ENCODE assay signal across 22 cellular contexts in genomic region chr2:232493701-232494426, GRCh38. TPM values are rescaled to one million over a fixed set of nuclear protein-coding genes. Genes with fewer than 3 reads are reported as not detected.
A peak's percentile ranks its signal among the peaks of the same experiment; 100 is the strongest.
DNase-seq lines count a peak whose midpoint lies in the region; ATAC-seq and TF ChIP-seq lines count a peak whose summit lies in the region.
"Had no signal": no experiment of that assay in that cellular context is flagged by ENCODE, and none has a peak within 500 bp of the region (broad histone marks: within the 10 kb centered on the region; RNA-seq: fewer than 3 reads in every experiment).

No MANE protein-coding gene starts in this region.

- ATAC-seq in Right ventricle myocardium superior (ENCODE audit: poor library complexity), result no peak
- no peak for ATAC-seq in activated naive CD8-positive, alpha-beta T cell treated with anti-CD3 and anti-CD28 coated beads, Interleukin-2, amount 50 U/mL, for 24 hours
- ATAC-seq: CD8-positive, alpha-beta T cell had no signal

- no peak overlapping the region for H3K27ac ChIP-seq in neural progenitor cell
- H3K27ac ChIP-seq: SK-N-MC had no signal

- intact Hi-C loops in Right ventricle myocardium superior (cut with DNase I) (no loop called here), cardiac septum (cut with DNase I) (loop anchor here (5.0 kb wide), 1 partner anchor 982 kb away; no protein-coding TSS in a partner anchor)

- H3K4me1 Mint-ChIP-seq in brain (peaks cover 73% of the 10 kb centered on the region), neural progenitor cell (peaks cover 14% of the 10 kb centered on the region)
- no peaks in the 10 kb centered on the region for H3K4me1 Mint-ChIP-seq in activated naive CD8-positive, alpha-beta T cell treated with anti-CD3 and anti-CD28 coated beads, Interleukin-2, amount 50 U/mL, for 24 hours

- peak; percentile 26 for DNase-seq in Right ventricle myocardium superior
- DNase-seq in cardiac septum (ENCODE audit: low spot score), result no peak
- DNase-seq in neural progenitor cell (ENCODE audit: low spot score), result no peak
- DNase-seq in GM13976 (ENCODE audit: low spot score), result no peak
- no peak for DNase-seq in activated naive CD8-positive, alpha-beta T cell treated with anti-CD3 and anti-CD28 coated beads, Interleukin-2, amount 50 U/mL, for 24 hours
- DNase-seq in KG1 (lab: John Stamatoyannopoulos, UW), result no peak
- DNase-seq: 8988T; C1 segment of cervical spinal cord; CD8-positive, alpha-beta T cell; DND-41; HFFc6; MG63; NCI-H1417; NCI-H1694 treated with DMSO at 0.1 percent for 48 hours; NCI-H2081 treated with DMSO at 0.1 percent for 48 hours; NCI-H2171 treated with DMSO at 0.1 percent for 48 hours; NCI-H524 treated with DMSO at 0.1 percent for 48 hours; SHP77 treated with DMSO at 0.1 percent for 48 hours had no signal

- no peaks in the 10 kb centered on the region for H3K79me2 ChIP-seq in neural progenitor cell (ENCODE audit: low read depth)

- H3K9me3 Mint-ChIP-seq in brain (peaks cover 0 to 4% (median 0%) of the 10 kb centered on the region in 5 experiments), neural progenitor cell (peaks cover 3% of the 10 kb centered on the region)
- H3K9me3 Mint-ChIP-seq in activated naive CD8-positive, alpha-beta T cell treated with anti-CD3 and anti-CD28 coated beads, Interleukin-2, amount 50 U/mL, for 24 hours, result no peaks in the 10 kb centered on the region
- H3K9me3 Mint-ChIP-seq: CD8-positive, alpha-beta T cell; HFFc6 had no signal

- H3K27me3 ChIP-seq in neural progenitor cell, result peaks cover 17% of the 10 kb centered on the region
- H3K27me3 ChIP-seq: MG63 had no signal

- H3K4me2 ChIP-seq in neural progenitor cell, result peak overlapping the region; percentile 16

- H3F3A ChIP-seq in neural progenitor cell (ENCODE audit: low read depth), result peaks cover 3% of the 10 kb centered on the region

- H3K4me1 ChIP-seq in neural progenitor cell, result peaks cover 30% of the 10 kb centered on the region

- H3K36me3 Mint-ChIP-seq in brain (no peaks in the 10 kb centered on the region), neural progenitor cell (no peaks in the 10 kb centered on the region)
- no peaks in the 10 kb centered on the region for H3K36me3 Mint-ChIP-seq in activated naive CD8-positive, alpha-beta T cell treated with anti-CD3 and anti-CD28 coated beads, Interleukin-2, amount 50 U/mL, for 24 hours (ENCODE audit: low read depth)
- H3K36me3 Mint-ChIP-seq: CD8-positive, alpha-beta T cell had no signal

- peak overlapping the region in 3 of 5 experiments; percentile 10 to 86 (median 70) for H3K27ac Mint-ChIP-seq in brain
- H3K27ac Mint-ChIP-seq in neural progenitor cell, result no peak overlapping the region
- H3K27ac Mint-ChIP-seq in activated naive CD8-positive, alpha-beta T cell treated with anti-CD3 and anti-CD28 coated beads, Interleukin-2, amount 50 U/mL, for 24 hours, result no peak overlapping the region
- H3K27ac Mint-ChIP-seq: CD8-positive, alpha-beta T cell; HFFc6 had no signal

- H3K27me3 Mint-ChIP-seq in brain (peaks cover 10% of the 10 kb centered on the region), neural progenitor cell (ENCODE audit: insufficient read depth, low read depth) (peaks cover 33% of the 10 kb centered on the region)
- H3K27me3 Mint-ChIP-seq in activated naive CD8-positive, alpha-beta T cell treated with anti-CD3 and anti-CD28 coated beads, Interleukin-2, amount 50 U/mL, for 24 hours, result peaks cover 15% of the 10 kb centered on the region

- no peak overlapping the region for H2AFZ ChIP-seq in neural progenitor cell (replicated peaks)

- peaks cover 10% of the 10 kb centered on the region for H4K20me1 ChIP-seq in neural progenitor cell (ENCODE audit: low read depth)

- no peaks in the 10 kb centered on the region for H3K9me3 ChIP-seq in neural progenitor cell (ENCODE audit: low read depth)
- H3K9me3 ChIP-seq: MG63 had no signal

- in situ Hi-C loops in GM13976 (cut with MboI; ENCODE audit: low sequenced_read_pairs, unreplicated experiment), result no loop called here

- H3K4me3 Mint-ChIP-seq in brain (no peak overlapping the region), neural progenitor cell (no peak overlapping the region)
- no peak overlapping the region for H3K4me3 Mint-ChIP-seq in activated naive CD8-positive, alpha-beta T cell treated with anti-CD3 and anti-CD28 coated beads, Interleukin-2, amount 50 U/mL, for 24 hours
- H3K4me3 Mint-ChIP-seq: CD8-positive, alpha-beta T cell; HFFc6 had no signal

- H3K9ac ChIP-seq in neural progenitor cell, result no peak overlapping the region

- no peaks in the 10 kb centered on the region for H3K36me3 ChIP-seq in neural progenitor cell
- H3K36me3 ChIP-seq: MG63 had no signal

- H3K4me3 ChIP-seq in neural progenitor cell, result no peak overlapping the region
- H3K4me3 ChIP-seq: MG63, SK-N-MC had no signal

- no peak for TF ChIP-seq CTCF in brain (conservative IDR thresholded peaks at IDR 0.05)
- TF ChIP-seq CTCF in neural progenitor cell (IDR thresholded peaks at IDR 0.05), result no peak
- no peak for TF ChIP-seq CTCF in GM13976 (IDR thresholded peaks at IDR 0.05; ENCODE audit: borderline replicate concordance, control extremely low read depth, extremely low read depth, insufficient read depth, missing control alignments)

RNA-seq across cellular contexts. Expression of gene ECEL1, which starts 6.2 kb away (rescaled TPM):
- not detected for total RNA-seq in Right ventricle myocardium superior
- total RNA-seq in cardiac septum, result 0.27 TPM
- 3.7 TPM for polyA plus RNA-seq in brain (ENCODE audit: insufficient read depth, low read depth, low replicate concordance)
- total RNA-seq in neural progenitor cell (ENCODE audit: low replicate concordance), result 0.84 and 3.8 TPM in 2 replicates
- total RNA-seq: CD8-positive, alpha-beta T cell; HFFc6; LHCN-M2 had no signal

RNA-seq across cellular contexts. Expression of gene PRSS56, which starts 26.3 kb away (rescaled TPM):
- 0.19 TPM for total RNA-seq in Right ventricle myocardium superior
- not detected for total RNA-seq in cardiac septum
- not detected for polyA plus RNA-seq in brain (ENCODE audit: insufficient read depth, low read depth, low replicate concordance)
- total RNA-seq in neural progenitor cell (ENCODE audit: low replicate concordance), result not detected in 2 replicates
- total RNA-seq: CD8-positive, alpha-beta T cell; G401; HFFc6 had no signal

RNA-seq across cellular contexts. Expression of gene CHRND, which starts 32.1 kb away (rescaled TPM):
- total RNA-seq in Right ventricle myocardium superior (not detected), cardiac septum (0.11 TPM), neural progenitor cell (ENCODE audit: low replicate concordance) (0.19 TPM in 1 of 2 replicates, not detected in the other)
- not detected for polyA plus RNA-seq in brain (ENCODE audit: insufficient read depth, low read depth, low replicate concordance)
- total RNA-seq: CD8-positive, alpha-beta T cell; G401; HFFc6 had no signal

RNA-seq across cellular contexts. Expression of gene ALPI, which starts 37.9 kb away (rescaled TPM):
- not detected for total RNA-seq in Right ventricle myocardium superior
- total RNA-seq in cardiac septum, result not detected
- polyA plus RNA-seq in brain (ENCODE audit: insufficient read depth, low read depth, low replicate concordance), result not detected
- not detected in 2 replicates for total RNA-seq in neural progenitor cell (ENCODE audit: low replicate concordance)
- total RNA-seq: CD8-positive, alpha-beta T cell; G401; HFFc6; LHCN-M2 had no signal

RNA-seq across cellular contexts. Expression of gene CHRNG, which starts 45.6 kb away (rescaled TPM):
- total RNA-seq in Right ventricle myocardium superior (not detected), cardiac septum (not detected), neural progenitor cell (ENCODE audit: low replicate concordance) (not detected in 2 replicates)
- not detected for polyA plus RNA-seq in brain (ENCODE audit: insufficient read depth, low read depth, low replicate concordance)
- total RNA-seq: CD8-positive, alpha-beta T cell; G401; HFFc6 had no signal

Comparison
In these comparisons a context has a peak if more than half of its experiments do, and no peak if none do; other contexts are left out.
1. H3K27ac Mint-ChIP-seq: peak in brain (3 of 5); none in neural progenitor cell (single experiment) and activated naive CD8-positive, alpha-beta T cell treated with anti-CD3 and anti-CD28 coated beads, Interleukin-2, amount 50 U/mL, for 24 hours (single experiment).